Comparison of ENCODE assay signal across 21 cellular contexts in genomic region chr1:101373570-101373969, GRCh38.
A peak's percentile ranks its signal among the peaks of the same experiment; 100 is the strongest.
DNase-seq lines count a peak whose midpoint lies in the region; ATAC-seq, FAIRE-seq and TF ChIP-seq lines count a peak whose summit lies in the region.
"Had no signal": no experiment of that assay in that cellular context is flagged by ENCODE, and none has a peak within 500 bp of the region (broad histone marks: within the 10 kb centered on the region; RNA-seq: fewer than 3 reads in every experiment).

No MANE protein-coding gene starts in this region.

- peaks cover 8% of the 10 kb centered on the region for H3K27me3 ChIP-seq in IMR-90 (ENCODE audit: control insufficient read depth, insufficient read depth, low read length)
- no peaks in the 10 kb centered on the region for H3K27me3 ChIP-seq in vagina
- H3K27me3 ChIP-seq: BLaER1 had no signal

- TF ChIP-seq POLR2A in GM12891 (IDR thresholded peaks at IDR 0.05; ENCODE audit: low read depth, low read length) (peak; percentile 55; the same call in 1 of the 2 replicates), IMR-90 (IDR thresholded peaks at IDR 0.05; ENCODE audit: low read depth, low read length) (no peak), vagina (IDR thresholded peaks at IDR 0.05) (no peak)

- DNase-seq in GM12864 (ENCODE audit: low read depth), result no peak
- DNase-seq in GM12891 (ENCODE audit: insufficient read length, low spot score), result no peak
- DNase-seq in IMR-90, result no peak
- DNase-seq in stimulated activated effector memory CD8-positive, alpha-beta T cell treated with anti-CD3 and anti-CD28 coated beads, Interleukin-12 subunit alpha, Interleukin-12 subunit beta, amount 100 ng/mL, for 72 hours (ENCODE audit: low spot score in 2 of 2), result no peak
- no peak for DNase-seq in activated naive CD4-positive, alpha-beta T cell treated with Interleukin-2 at 50 U/mL for 16 hours
- DNase-seq in vagina (ENCODE audit: extremely low spot score in 2 of 2), result no peak
- DNase-seq: CD4-positive, CD25-positive, alpha-beta regulatory T cell; CD8-positive, alpha-beta T cell; DMS 273 treated with DMSO at 0.1 percent for 48 hours; DMS79; EL; GDM1; H9 had no signal

- no peak overlapping the region for H2BK15ac ChIP-seq in IMR-90 (ENCODE audit: low read depth, low read length)

- H3K14ac ChIP-seq in IMR-90 (replicated peaks; ENCODE audit: low read depth, low read length), result no peak overlapping the region

- ATAC-seq in IMR-90 (ENCODE audit: low read depth) (no peak), HG02840 (IDR thresholded peaks at IDR 0.05; ENCODE audit: low FRiP score, unreplicated experiment) (no peak), HG03159 (IDR thresholded peaks at IDR 0.05; ENCODE audit: unreplicated experiment) (no peak)
- no peak for ATAC-seq in stimulated activated effector memory CD8-positive, alpha-beta T cell treated with anti-CD3 and anti-CD28 coated beads, Interleukin-12 subunit alpha, Interleukin-12 subunit beta, amount 100 ng/mL, for 72 hours
- ATAC-seq: CD8-positive, alpha-beta T cell; GM23338; HCT116 had no signal

- H3K4me2 ChIP-seq in IMR-90 (ENCODE audit: low read depth, low read length), result no peak overlapping the region
- H3K4me2 ChIP-seq: BLaER1, GM23338 had no signal

- dilution Hi-C loops in IMR-90 (cut with HindIII; ENCODE audit: low sequenced_read_pairs, unreplicated experiment), result no loop called here

- POLR2A ChIA-PET in IMR-90 (lab: Charles Lee; ENCODE audit: unreplicated experiment), result no interaction called here

- in situ Hi-C loops in IMR-90 (cut with MboI; ENCODE audit: low sequenced_read_pairs), result no loop called here

- no peak overlapping the region for H3K9ac ChIP-seq in IMR-90 (ENCODE audit: low read depth, low read length)
- H3K9ac ChIP-seq: BLaER1 had no signal

- no peaks in the 10 kb centered on the region for H4K20me1 ChIP-seq in IMR-90 (ENCODE audit: insufficient read depth, low read length)
- H4K20me1 ChIP-seq: BLaER1 had no signal

- H4K91ac ChIP-seq in IMR-90 (ENCODE audit: insufficient read depth, low read depth, low read length), result no peak overlapping the region

- H3K56ac ChIP-seq in IMR-90 (ENCODE audit: extremely low read depth, insufficient read depth, low read length), result no peak overlapping the region

- H3K23ac ChIP-seq in IMR-90 (ENCODE audit: low read depth, low read length), result no peak overlapping the region

- H3K18ac ChIP-seq in IMR-90 (ENCODE audit: low read depth, low read length), result no peak overlapping the region

- no peak overlapping the region for H2AK5ac ChIP-seq in IMR-90 (ENCODE audit: low read depth, low read length)

- CTCF ChIA-PET in IMR-90 (lab: Yijun Ruan, JAX), result interaction anchor here (0.8 kb wide), 1 partner anchor 18 kb away, joined by 3 read pairs; no protein-coding TSS in a partner anchor

- H3K9me3 ChIP-seq in IMR-90 (ENCODE audit: control insufficient read depth, insufficient read depth, low read length), result no peaks in the 10 kb centered on the region
- no peaks in the 10 kb centered on the region for H3K9me3 ChIP-seq in vagina

- H3K27ac ChIP-seq in IMR-90 (ENCODE audit: insufficient read depth, low read length) (no peak overlapping the region), vagina (no peak overlapping the region)
- H3K27ac ChIP-seq: BLaER1, C4-2B had no signal

- H3K9me3 Mint-ChIP-seq in stimulated activated effector memory CD8-positive, alpha-beta T cell treated with anti-CD3 and anti-CD28 coated beads, Interleukin-12 subunit alpha, Interleukin-12 subunit beta, amount 100 ng/mL, for 72 hours, result peaks cover 4% of the 10 kb centered on the region
- H3K9me3 Mint-ChIP-seq: CD8-positive, alpha-beta T cell; GM23338 had no signal

- H3K4me1 Mint-ChIP-seq in stimulated activated effector memory CD8-positive, alpha-beta T cell treated with anti-CD3 and anti-CD28 coated beads, Interleukin-12 subunit alpha, Interleukin-12 subunit beta, amount 100 ng/mL, for 72 hours, result peaks cover 14% of the 10 kb centered on the region

- H3K4me3 ChIP-seq in GM12864 (ENCODE audit: low read depth, low read length) (peak overlapping the region; percentile 49), IMR-90 (ENCODE audit: insufficient read depth, low read depth, low read length) (no peak overlapping the region), vagina (no peak overlapping the region)
- H3K4me3 ChIP-seq: BLaER1, GM23338 had no signal

- no peak overlapping the region for H3K4me3 Mint-ChIP-seq in stimulated activated effector memory CD8-positive, alpha-beta T cell treated with anti-CD3 and anti-CD28 coated beads, Interleukin-12 subunit alpha, Interleukin-12 subunit beta, amount 100 ng/mL, for 72 hours
- H3K4me3 Mint-ChIP-seq: B cell; CD4-positive, CD25-positive, alpha-beta regulatory T cell; CD8-positive, alpha-beta T cell; GM23338; H9 had no signal

- H2AFZ ChIP-seq in IMR-90 (replicated peaks; ENCODE audit: low read length, poor library complexity), result no peak overlapping the region
- H2AFZ ChIP-seq: GM23338 had no signal

- H3K36me3 Mint-ChIP-seq in stimulated activated effector memory CD8-positive, alpha-beta T cell treated with anti-CD3 and anti-CD28 coated beads, Interleukin-12 subunit alpha, Interleukin-12 subunit beta, amount 100 ng/mL, for 72 hours, result no peaks in the 10 kb centered on the region
- H3K36me3 Mint-ChIP-seq: CD4-positive, CD25-positive, alpha-beta regulatory T cell; CD8-positive, alpha-beta T cell had no signal

- TF ChIP-seq CTCF in GM12864 (IDR thresholded peaks at IDR 0.05; ENCODE audit: low read depth, low read length, missing control alignments), result no peak
- TF ChIP-seq CTCF in IMR-90 (conservative IDR thresholded peaks at IDR 0.05; ENCODE audit: low read depth, low read length), result no peak
- TF ChIP-seq CTCF in vagina (IDR thresholded peaks at IDR 0.05), result no peak

- H3K27ac Mint-ChIP-seq in stimulated activated effector memory CD8-positive, alpha-beta T cell treated with anti-CD3 and anti-CD28 coated beads, Interleukin-12 subunit alpha, Interleukin-12 subunit beta, amount 100 ng/mL, for 72 hours, result peak overlapping the region; percentile 40
- H3K27ac Mint-ChIP-seq: B cell; CD4-positive, CD25-positive, alpha-beta regulatory T cell; CD8-positive, alpha-beta T cell; GM23338; H9 had no signal

- H2BK20ac ChIP-seq in IMR-90 (ENCODE audit: low read depth, low read length), result no peak overlapping the region

- no peak for FAIRE-seq in GM12891 (lab: Jason Lieb, UNC)
- FAIRE-seq: D721Med had no signal

- no peak overlapping the region for H2BK5ac ChIP-seq in IMR-90 (ENCODE audit: low read depth, low read length, poor library complexity, severe bottlenecking)

- no peak overlapping the region for H4K5ac ChIP-seq in IMR-90 (ENCODE audit: low read depth, low read length)

- BruUV-seq in IMR-90 (replicated peaks; lab: Mats Ljungman, UMichigan), result no TSS peak

- no peaks in the 10 kb centered on the region for H3K36me3 ChIP-seq in IMR-90 (ENCODE audit: control insufficient read depth, insufficient read depth, low read length)
- no peaks in the 10 kb centered on the region for H3K36me3 ChIP-seq in vagina
- H3K36me3 ChIP-seq: BLaER1 had no signal

- peak overlapping the region; percentile 44 for H2AK9ac ChIP-seq in IMR-90 (replicated peaks; ENCODE audit: low read depth, low read length, poor library complexity)

- intact Hi-C loops in IMR-90 (cut with micrococcal nuclease) (no loop called here), vagina (cut with DNase I) (no loop called here)

- no peak overlapping the region for H4K8ac ChIP-seq in IMR-90 (ENCODE audit: low read depth in 2 of 2, low read length in 2 of 2)

- H3K4ac ChIP-seq in IMR-90 (ENCODE audit: low read depth, low read length), result no peak overlapping the region

- no peak for TF ChIP-seq RAD21 in IMR-90 (IDR thresholded peaks at IDR 0.05; ENCODE audit: low read length)

- no peaks in the 10 kb centered on the region for H3K79me1 ChIP-seq in IMR-90 (ENCODE audit: low read depth in 1 of 2, low read length in 2 of 2)

- H3K9me1 ChIP-seq in IMR-90 (ENCODE audit: insufficient read depth, low read length), result 0 out of 2 replicates have a peak, but pooled peaks cover 4% of the 10 kb centered on the region

- H2BK120ac ChIP-seq in IMR-90 (ENCODE audit: low read depth, low read length), result no peak overlapping the region

- peaks cover 4% of the 10 kb centered on the region; the same call in 1 of the 2 replicates for H3K4me1 ChIP-seq in IMR-90 (ENCODE audit: control insufficient read depth, insufficient read depth, low read length)
- H3K4me1 ChIP-seq in vagina, result no peaks in the 10 kb centered on the region
- H3K4me1 ChIP-seq: BLaER1 had no signal

TF ChIP-seq in GM12891, 5 proteins besides CTCF, POLR2A, EP300 and RAD21:
- TF ChIP-seq TAF1 (IDR thresholded peaks at IDR 0.05; ENCODE audit: low read depth, low read length), result no peak
- TF ChIP-seq PAX5 (IDR thresholded peaks at IDR 0.05; ENCODE audit: insufficient read depth, low read length, severe bottlenecking), result no peak
- TF ChIP-seq SPI1 (IDR thresholded peaks at IDR 0.05; ENCODE audit: low read depth, low read length), result no peak
- TF ChIP-seq POLR2AphosphoS5 (IDR thresholded peaks at IDR 0.05; ENCODE audit: low read depth, low read length), result no peak
- no peak for TF ChIP-seq POU2F2 (IDR thresholded peaks at IDR 0.05; ENCODE audit: low read depth, low read length)

TF ChIP-seq in IMR-90, 13 proteins besides CTCF, POLR2A, EP300 and RAD21:
- TF ChIP-seq RFX5 (IDR thresholded peaks at IDR 0.05; ENCODE audit: low read depth, low read length), result no peak
